ENCODE assay signal across 8 cellular contexts in the genomic region with DNA sequence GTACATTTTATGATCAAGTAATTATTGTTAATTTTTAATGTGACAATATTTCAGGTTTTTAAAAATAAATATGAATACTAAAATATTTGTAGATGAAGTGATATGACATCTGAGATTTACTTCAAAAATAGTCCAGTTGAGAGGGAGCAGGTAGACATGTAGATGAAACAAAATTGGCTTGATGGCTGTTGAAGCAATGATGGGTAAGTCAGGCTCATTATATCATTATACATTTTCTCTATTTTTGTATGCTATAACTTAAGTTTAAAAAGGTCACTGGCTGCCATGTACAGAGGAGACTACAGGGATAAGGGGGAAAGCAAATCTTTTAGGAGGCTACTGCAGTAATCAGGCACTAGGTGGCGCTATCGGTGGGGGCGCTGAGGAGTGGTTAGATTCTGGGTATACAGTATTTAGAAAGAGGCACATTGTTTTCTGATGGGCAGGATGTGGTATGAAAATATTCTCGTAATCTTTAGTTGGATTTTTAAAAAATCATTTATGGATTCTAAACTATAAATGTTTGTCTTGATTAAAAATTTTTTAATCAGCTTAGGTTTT.
DNase-seq lines count a peak whose midpoint lies in the region; ATAC-seq and TF ChIP-seq lines count a peak whose summit lies in the region.

No MANE protein-coding gene starts in this region.

- BruUV-seq in OCI-LY7 (replicated peaks; lab: Mats Ljungman, UMichigan) = no TSS peak

- intact Hi-C loops in OCI-LY7 (cut with micrococcal nuclease; ENCODE audit: unreplicated experiment) (loop anchor here (5.0 kb wide), 1 partner anchor 745 kb away; no protein-coding TSS in a partner anchor), posterior vena cava (cut with DNase I) (loop anchor here in 1 of 2 donors (10.0 kb wide), 1 partner anchor 743 kb away; no protein-coding TSS in a partner anchor)

- POLR2A ChIA-PET in OCI-LY7 (lab: Charles Lee) = interaction anchor here (0.5 to 0.6 kb wide), 6 partner anchors 14 to 704 kb away, joined by 3 to 9 read pairs (median 4); no protein-coding TSS in a partner anchor

- H4K20me1 ChIP-seq in OCI-LY7 (ENCODE audit: insufficient read depth, low read length) = no peaks in the 10 kb centered on the region

- no peak overlapping the region for H3K4me2 ChIP-seq in OCI-LY7 (ENCODE audit: low read length)

- no peak overlapping the region for H3K27ac ChIP-seq in HL-60 (replicated peaks)
- no peak overlapping the region for H3K27ac ChIP-seq in OCI-LY7 (ENCODE audit: low read depth, low read length, poor library complexity, severe bottlenecking)

- H2AFZ ChIP-seq in OCI-LY7 (ENCODE audit: low read length) = no peak overlapping the region

- H3K27me3 ChIP-seq in HL-60 (ENCODE audit: insufficient read depth, poor library complexity, severe bottlenecking) = no peaks in the 10 kb centered on the region

- no peaks in the 10 kb centered on the region for H3K36me3 ChIP-seq in OCI-LY7 (ENCODE audit: insufficient read depth, low read length)

- DNase-seq in DMS114 treated with DMSO at 0.1 percent for 48 hours (lab: John Stamatoyannopoulos, UW; ENCODE audit: unreplicated experiment) (peak; percentile 38), HL-60 (ENCODE audit: low read depth in 1 of 2, low spot score in 1 of 2) (peak; percentile 24 to 70), OCI-LY7 (ENCODE audit: low spot score) (peak; percentile 48), foreskin fibroblast (peak; percentile 21 to 66), posterior vena cava (ENCODE audit: low spot score) (peak; percentile 84), cerebellar nuclear complex (lab: John Stamatoyannopoulos, UW) (no peak)
- peak; percentile 67 to 75 for DNase-seq in activated T-cell treated with anti-CD3 and anti-CD28 coated beads, Interleukin-2, amount 50 U/mL, for 48 hours

- H3K9me2 ChIP-seq in OCI-LY7 (ENCODE audit: insufficient read depth, low read length) = no peaks in the 10 kb centered on the region

- H3K4me3 ChIP-seq in HL-60 (replicated peaks; ENCODE audit: insufficient read depth, low read length) (no peak overlapping the region), OCI-LY7 (ENCODE audit: low read depth, low read length, poor library complexity, severe bottlenecking) (no peak overlapping the region), foreskin fibroblast (ENCODE audit: low read depth in 1 of 2, low read length in 2 of 2) (no peak overlapping the region)

- TF ChIP-seq CTCF in HL-60 (IDR thresholded peaks at IDR 0.05; ENCODE audit: insufficient read depth, low read length) = peak; percentile 68
- TF ChIP-seq CTCF in OCI-LY7 (conservative IDR thresholded peaks at IDR 0.05; ENCODE audit: low read length) = peak; percentile 93
- peak; percentile 95 for TF ChIP-seq CTCF in foreskin fibroblast (IDR thresholded peaks at IDR 0.05; ENCODE audit: low read depth, low read length)

- CTCF ChIA-PET in OCI-LY7 (lab: Charles Lee; ENCODE audit: unreplicated experiment) = no interaction called here

- ATAC-seq in GM19467 (IDR thresholded peaks at IDR 0.05; ENCODE audit: unreplicated experiment) = peak; percentile 93

- no peaks in the 10 kb centered on the region for H3K79me2 ChIP-seq in OCI-LY7 (ENCODE audit: insufficient read depth, low read depth, low read length)

- no peaks in the 10 kb centered on the region for H3K9me3 ChIP-seq in OCI-LY7 (ENCODE audit: low read length)

- H3K4me1 ChIP-seq in OCI-LY7 (ENCODE audit: insufficient read depth, low read length, poor library complexity, severe bottlenecking) = no peaks in the 10 kb centered on the region

Comparison
In these comparisons a context has a peak if more than half of its experiments do, and no peak if none do; other contexts are left out.
1. DNase-seq: peak in DMS114 treated with DMSO at 0.1 percent for 48 hours (single experiment), HL-60 (2 of 2), OCI-LY7 (single experiment), activated T-cell treated with anti-CD3 and anti-CD28 coated beads, Interleukin-2, amount 50 U/mL, for 48 hours (2 of 2), foreskin fibroblast (2 of 2) and posterior vena cava (single experiment); none in cerebellar nuclear complex (0 of 2).
2. Peak in every context shown above with its lines, with median percentiles within 50 percentile points of each other: CTCF ChIP-seq.